In the genomic region with DNA sequence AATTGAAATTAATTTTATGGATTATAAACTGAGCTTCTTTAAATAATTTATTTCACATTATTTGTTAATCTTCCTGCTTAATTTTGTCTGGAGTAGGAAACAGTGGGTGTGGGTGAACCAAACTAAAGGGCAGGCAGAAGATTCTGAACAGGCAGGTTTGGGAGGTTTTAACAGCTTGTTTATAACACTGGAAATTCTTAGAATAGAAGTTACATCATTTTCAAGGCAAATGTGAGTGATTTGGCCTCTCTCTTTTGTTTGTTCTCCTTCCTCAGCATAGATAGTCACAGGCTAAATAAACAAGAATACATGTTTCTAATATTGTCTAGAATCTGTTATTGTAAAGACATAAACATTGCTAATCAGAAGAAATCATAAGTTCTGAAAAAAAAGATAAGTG, we compare ENCODE assay signal across 27 cellular contexts.
"Had no signal": no experiment of that assay in that cellular context is flagged by ENCODE, and none has a peak within 500 bp of the region (broad histone marks: within the 10 kb centered on the region; RNA-seq: fewer than 3 reads in every experiment).

No MANE protein-coding gene starts in this region.

- H3K4me1 Mint-ChIP-seq: activated CD4-positive, alpha-beta T cell treated with anti-CD3 and anti-CD28 coated beads for 36 hours; activated CD8-positive, alpha-beta memory T cell treated with anti-CD3 and anti-CD28 coated beads, Interleukin-2, amount 10 ng/mL, durations not matched to agents 7 days and 5 days; activated naive CD4-positive, alpha-beta T cell treated with anti-CD3 and anti-CD28 coated beads, Interleukin-2, amount 50 U/mL, for 24 hours; activated naive CD8-positive, alpha-beta T cell treated with anti-CD3 and anti-CD28 coated beads, Interleukin-2, amount 50 U/mL, for 24 hours; naive thymus-derived CD4-positive, alpha-beta T cell; neural crest cell; stimulated activated naive B cell treated with anti-CD40 and anti-IgM and Interleukin-4, amounts not matched to agents 10 μg/mL and 1 μg/mL and 100 μg/mL, for 72 hours had no signal

- H3K27me3 Mint-ChIP-seq: activated CD4-positive, alpha-beta T cell treated with anti-CD3 and anti-CD28 coated beads for 36 hours; activated CD8-positive, alpha-beta memory T cell treated with anti-CD3 and anti-CD28 coated beads, Interleukin-2, amount 10 ng/mL, durations not matched to agents 7 days and 5 days; activated naive CD4-positive, alpha-beta T cell treated with anti-CD3 and anti-CD28 coated beads, Interleukin-2, amount 50 U/mL, for 24 hours; activated naive CD8-positive, alpha-beta T cell treated with anti-CD3 and anti-CD28 coated beads, Interleukin-2, amount 50 U/mL, for 24 hours; naive thymus-derived CD4-positive, alpha-beta T cell; stimulated activated naive B cell treated with anti-CD40 and anti-IgM and Interleukin-4, amounts not matched to agents 10 μg/mL and 1 μg/mL and 100 μg/mL, for 72 hours had no signal

- H3K36me3 Mint-ChIP-seq: activated CD8-positive, alpha-beta memory T cell treated with anti-CD3 and anti-CD28 coated beads, Interleukin-2, amount 10 ng/mL, durations not matched to agents 7 days and 5 days; activated naive CD4-positive, alpha-beta T cell treated with anti-CD3 and anti-CD28 coated beads, Interleukin-2, amount 50 U/mL, for 24 hours; stimulated activated naive B cell treated with anti-CD40 and anti-IgM and Interleukin-4, amounts not matched to agents 10 μg/mL and 1 μg/mL and 100 μg/mL, for 72 hours had no signal

- ATAC-seq: activated CD4-positive, alpha-beta T cell treated with anti-CD3 and anti-CD28 coated beads for 36 hours; activated CD8-positive, alpha-beta memory T cell treated with anti-CD3 and anti-CD28 coated beads, Interleukin-2, amount 10 ng/mL, durations not matched to agents 7 days and 5 days; activated CD8-positive, alpha-beta T cell treated with anti-CD3 and anti-CD28 coated beads, Interleukin-2, amount 10 ng/mL, durations not matched to agents 7 days and 5 days; activated naive CD8-positive, alpha-beta T cell treated with anti-CD3 and anti-CD28 coated beads, Interleukin-2, amount 50 U/mL, for 24 hours; esophagus mucosa; foreskin keratinocyte; heart left ventricle; naive thymus-derived CD4-positive, alpha-beta T cell; stimulated activated naive B cell treated with anti-CD40 and anti-IgM and Interleukin-4, amounts not matched to agents 10 μg/mL and 1 μg/mL and 100 μg/mL, for 72 hours had no signal

- H3K4me3 Mint-ChIP-seq: activated CD4-positive, alpha-beta T cell treated with anti-CD3 and anti-CD28 coated beads for 36 hours; activated CD8-positive, alpha-beta memory T cell treated with anti-CD3 and anti-CD28 coated beads, Interleukin-2, amount 10 ng/mL, durations not matched to agents 7 days and 5 days; activated CD8-positive, alpha-beta T cell treated with anti-CD3 and anti-CD28 coated beads, Interleukin-2, amount 10 ng/mL, durations not matched to agents 7 days and 5 days; activated naive CD4-positive, alpha-beta T cell treated with anti-CD3 and anti-CD28 coated beads, Interleukin-2, amount 50 U/mL, for 24 hours; activated naive CD8-positive, alpha-beta T cell treated with anti-CD3 and anti-CD28 coated beads, Interleukin-2, amount 50 U/mL, for 24 hours; naive thymus-derived CD4-positive, alpha-beta T cell; neural crest cell; stimulated activated naive B cell treated with anti-CD40 and anti-IgM and Interleukin-4, amounts not matched to agents 10 μg/mL and 1 μg/mL and 100 μg/mL, for 72 hours had no signal

- H3K27ac ChIP-seq: cardiac muscle cell, coronary artery, dorsolateral prefrontal cortex, foreskin keratinocyte, heart left ventricle, right atrium auricular region, stomach, thyroid gland had no signal

- H3K27me3 ChIP-seq: cardiac muscle cell, dorsolateral prefrontal cortex, foreskin keratinocyte, heart left ventricle, stomach, thyroid gland had no signal

- DNase-seq: activated CD4-positive, alpha-beta T cell treated with anti-CD3 and anti-CD28 coated beads for 36 hours; activated CD4-positive, CD25-positive, alpha-beta regulatory T cell; activated CD8-positive, alpha-beta memory T cell treated with anti-CD3 and anti-CD28 coated beads, Interleukin-2, amount 10 ng/mL, durations not matched to agents 7 days and 5 days; activated CD8-positive, alpha-beta T cell treated with anti-CD3 and anti-CD28 coated beads, Interleukin-2, amount 10 ng/mL, durations not matched to agents 7 days and 5 days; activated naive CD8-positive, alpha-beta T cell treated with anti-CD3 and anti-CD28 coated beads, Interleukin-2, amount 50 U/mL, for 24 hours; activated T-cell treated with anti-CD3 and anti-CD28 coated beads, Interleukin-2, amount 50 U/mL, for 48 hours; anterior cingulate cortex; dorsolateral prefrontal cortex; effector memory CD4-positive, alpha-beta T cell; foreskin keratinocyte; heart left ventricle; midbrain; naive thymus-derived CD4-positive, alpha-beta T cell; nucleus accumbens; stimulated activated CD4-positive, alpha-beta T cell treated with anti-CD3 and anti-CD28 coated beads, Interleukin-15, amount 100 ng/mL, for 24 hours; stimulated activated CD4-positive, alpha-beta T cell treated with anti-CD3 and anti-CD28 coated beads, Interleukin-2, amount 100 ng/mL, for 24 hours; stimulated activated naive B cell treated with anti-CD40 and anti-IgM and Interleukin-4, amounts not matched to agents 10 μg/mL and 1 μg/mL and 100 μg/mL, for 72 hours; stomach; thyroid gland had no signal

- H3K4me3 ChIP-seq: cardiac muscle cell, coronary artery, dorsolateral prefrontal cortex, heart left ventricle, right atrium auricular region, stomach, thyroid gland had no signal

- FAIRE-seq: endothelial cell of umbilical vein had no signal

- H3K9me3 ChIP-seq: right atrium auricular region, stomach, thyroid gland had no signal

- H3K4me1 ChIP-seq: heart left ventricle, right atrium auricular region, stomach, thyroid gland had no signal

- H3K9me3 Mint-ChIP-seq: activated naive CD4-positive, alpha-beta T cell treated with anti-CD3 and anti-CD28 coated beads, Interleukin-2, amount 50 U/mL, for 24 hours had no signal

- H3K27ac Mint-ChIP-seq: activated CD4-positive, alpha-beta T cell treated with anti-CD3 and anti-CD28 coated beads for 36 hours; activated CD8-positive, alpha-beta memory T cell treated with anti-CD3 and anti-CD28 coated beads, Interleukin-2, amount 10 ng/mL, durations not matched to agents 7 days and 5 days; activated CD8-positive, alpha-beta T cell treated with anti-CD3 and anti-CD28 coated beads, Interleukin-2, amount 10 ng/mL, durations not matched to agents 7 days and 5 days; activated naive CD4-positive, alpha-beta T cell treated with anti-CD3 and anti-CD28 coated beads, Interleukin-2, amount 50 U/mL, for 24 hours; activated naive CD8-positive, alpha-beta T cell treated with anti-CD3 and anti-CD28 coated beads, Interleukin-2, amount 50 U/mL, for 24 hours; activated T-helper 2 cell treated with anti-CD3 and anti-CD28 coated beads, Interferon-gamma antibody, Interleukin-2, Interleukin-4, amounts not matched to agents 10 μg/mL and 5 μg/mL and 100 μg/mL, durations not matched to agents 14 hours and 24 hours and 36 hours; naive thymus-derived CD4-positive, alpha-beta T cell; stimulated activated naive B cell treated with anti-CD40 and anti-IgM and Interleukin-4, amounts not matched to agents 10 μg/mL and 1 μg/mL and 100 μg/mL, for 72 hours had no signal

- H3K36me3 ChIP-seq: cardiac muscle cell, heart left ventricle, right atrium auricular region, stomach, thyroid gland had no signal
